Comparison of ENCODE assay signal across 13 cellular contexts in the genomic region with DNA sequence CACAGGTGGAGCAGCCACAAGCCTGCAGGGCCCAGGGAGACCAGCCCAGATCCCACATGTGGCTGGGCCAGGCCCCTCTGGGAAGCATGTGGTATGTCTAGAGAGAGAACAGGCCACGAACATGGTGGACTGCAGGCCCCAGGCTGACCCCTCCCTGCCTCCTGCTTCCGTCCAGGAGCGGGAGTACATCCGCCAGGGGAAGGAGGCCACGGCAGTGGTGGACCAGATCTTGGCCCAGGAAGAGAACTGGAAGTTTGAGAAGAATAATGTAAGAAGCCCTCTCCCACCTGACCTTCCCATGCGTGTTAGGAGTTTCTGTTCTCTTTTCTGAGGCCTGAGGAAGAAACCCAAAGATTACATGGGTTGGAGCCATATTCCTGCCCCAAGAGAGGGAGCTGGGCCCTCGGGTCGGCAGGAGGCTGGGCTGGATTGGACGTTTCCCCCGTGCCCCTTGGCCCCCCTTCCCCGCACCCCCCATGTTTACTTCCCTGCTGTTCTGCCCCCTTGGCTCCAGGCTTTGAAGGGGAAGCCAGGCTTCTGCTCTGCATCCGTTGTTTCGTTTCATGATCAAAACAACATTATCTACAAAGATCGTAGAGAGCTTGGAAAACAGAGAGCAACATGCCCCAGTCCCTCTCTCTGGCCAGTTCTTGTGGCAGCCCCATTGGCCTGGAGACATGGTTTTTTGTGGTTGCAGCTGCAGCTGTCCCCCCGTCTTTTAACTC. TPM values are rescaled to one million over a fixed set of nuclear protein-coding genes. Genes with fewer than 3 reads are reported as not detected.
DNase-seq lines count a peak whose midpoint lies in the region; ATAC-seq lines count a peak whose summit lies in the region.
"Had no signal": no experiment of that assay in that cellular context is flagged by ENCODE, and none has a peak within 500 bp of the region (broad histone marks: within the 10 kb centered on the region; RNA-seq: fewer than 3 reads in every experiment).

No MANE protein-coding gene starts in this region.

- peaks cover 0 to 33% (median 9%) of the 10 kb centered on the region in 3 donors for H3K36me3 Mint-ChIP-seq in naive thymus-derived CD8-positive, alpha-beta T cell
- H3K36me3 Mint-ChIP-seq in activated T-helper 17 cell treated with anti-CD3 and anti-CD28 coated beads, Interleukin-2, amount 50 U/mL, for 72 hours (ENCODE audit: low read depth) = peaks cover 51% of the 10 kb centered on the region

- no peaks in the 10 kb centered on the region for H3K27me3 Mint-ChIP-seq in naive thymus-derived CD8-positive, alpha-beta T cell
- H3K27me3 Mint-ChIP-seq in activated T-helper 17 cell treated with anti-CD3 and anti-CD28 coated beads, Interleukin-2, amount 50 U/mL, for 72 hours = no peaks in the 10 kb centered on the region
- H3K27me3 Mint-ChIP-seq: IgD-negative memory B cell had no signal

- POLR2A ChIA-PET in naive thymus-derived CD8-positive, alpha-beta T cell (lab: Charles Lee) = interaction anchor here (1.0 to 1.9 kb wide), 7 partner anchors 9 to 404 kb away, joined by 3 to 10 read pairs (median 4); partner anchors contain the start of genes PGAP3, PNMT and THRA

- H3K4me3 ChIP-seq in duodenal mucosa (ENCODE audit: low read depth in 1 of 2, low read length in 2 of 2) = no peak overlapping the region

- H3K4me1 ChIP-seq in duodenal mucosa (ENCODE audit: control insufficient read depth in 1 of 2, insufficient read depth in 2 of 2, low read length in 2 of 2) = peaks cover 23 to 27% of the 10 kb centered on the region in 2 donors

- no peak overlapping the region for H3K9ac ChIP-seq in duodenal mucosa (ENCODE audit: low read depth in 1 of 2, low read length in 2 of 2)

- peaks cover 35 to 52% of the 10 kb centered on the region in 2 donors for H3K36me3 ChIP-seq in duodenal mucosa (ENCODE audit: control insufficient read depth in 1 of 2, insufficient read depth in 2 of 2, low read length in 2 of 2)

- ATAC-seq in left cardiac atrium (peak in 1 of 2 donors; percentile 24), Right ventricle myocardium superior (ENCODE audit: poor library complexity) (no peak), HG02885 (IDR thresholded peaks at IDR 0.05; ENCODE audit: poor library complexity, unreplicated experiment) (no peak)
- peak; percentile 55 to 59 for ATAC-seq in naive thymus-derived CD8-positive, alpha-beta T cell
- ATAC-seq in activated T-helper 17 cell treated with anti-CD3 and anti-CD28 coated beads, Interleukin-2, amount 50 U/mL, for 72 hours (replicated peaks) = no peak
- ATAC-seq: Panc1 had no signal

- no peaks in the 10 kb centered on the region for H3K9me3 Mint-ChIP-seq in naive thymus-derived CD8-positive, alpha-beta T cell
- no peaks in the 10 kb centered on the region for H3K9me3 Mint-ChIP-seq in activated T-helper 17 cell treated with anti-CD3 and anti-CD28 coated beads, Interleukin-2, amount 50 U/mL, for 72 hours
- H3K9me3 Mint-ChIP-seq: IgD-negative memory B cell had no signal

- peak; percentile 53 for DNase-seq in left cardiac atrium
- DNase-seq in Right ventricle myocardium superior = no peak
- peak in 3 of 10 donors; percentile 32 to 53 (median 45) for DNase-seq in naive thymus-derived CD8-positive, alpha-beta T cell
- no peak for DNase-seq in kidney glomerular epithelial cell (lab: John Stamatoyannopoulos, UW)
- no peak for DNase-seq in NCI-H1436 treated with DMSO at 0.1 percent for 48 hours (lab: John Stamatoyannopoulos, UW)
- DNase-seq: central memory CD4-positive, alpha-beta T cell; foreskin fibroblast had no signal

- intact Hi-C loops in left cardiac atrium (cut with DNase I) = no loop called here
- intact Hi-C loops in Right ventricle myocardium superior (cut with DNase I) = no loop called here

- H3K27me3 ChIP-seq in duodenal mucosa (ENCODE audit: control insufficient read depth in 1 of 2, insufficient read depth in 2 of 2, low read length in 2 of 2) = no peaks in the 10 kb centered on the region

- peaks cover 26 to 66% (median 60%) of the 10 kb centered on the region in 4 donors for H3K4me1 Mint-ChIP-seq in naive thymus-derived CD8-positive, alpha-beta T cell
- no peaks in the 10 kb centered on the region for H3K4me1 Mint-ChIP-seq in activated T-helper 17 cell treated with anti-CD3 and anti-CD28 coated beads, Interleukin-2, amount 50 U/mL, for 72 hours

- H3K9me3 ChIP-seq in duodenal mucosa (ENCODE audit: control insufficient read depth in 1 of 2, low read length in 2 of 2) = no peaks in the 10 kb centered on the region

- H3K4me3 Mint-ChIP-seq in naive thymus-derived CD8-positive, alpha-beta T cell = peak overlapping the region; percentile 68 to 86 (median 74)
- H3K4me3 Mint-ChIP-seq in activated T-helper 17 cell treated with anti-CD3 and anti-CD28 coated beads, Interleukin-2, amount 50 U/mL, for 72 hours = no peak overlapping the region
- H3K4me3 Mint-ChIP-seq: IgD-negative memory B cell had no signal

- H3K27ac ChIP-seq in duodenal mucosa (ENCODE audit: low read depth, low read length) = peak overlapping the region; percentile 25

- peak overlapping the region; percentile 74 to 96 (median 94) for H3K27ac Mint-ChIP-seq in naive thymus-derived CD8-positive, alpha-beta T cell
- no peak overlapping the region for H3K27ac Mint-ChIP-seq in activated T-helper 17 cell treated with anti-CD3 and anti-CD28 coated beads, Interleukin-2, amount 50 U/mL, for 72 hours

RNA-seq across cellular contexts. Expression of gene TCAP, which starts 5.7 kb away (rescaled TPM):
- 1,000 to 10,000 TPM; 1,910 to 2,797 TPM for total RNA-seq in left cardiac atrium
- 5,900 TPM for total RNA-seq in Right ventricle myocardium superior
- total RNA-seq in naive thymus-derived CD8-positive, alpha-beta T cell = 10 to 100 TPM in 1 of 2 experiments, 1 to 10 TPM in 1; 8.5 to 10.3 TPM
- under 1 TPM in 1 of 3 donors, not detected in 2; 0.11 TPM for polyA plus RNA-seq in naive thymus-derived CD8-positive, alpha-beta T cell
- total RNA-seq in activated T-helper 17 cell treated with anti-CD3 and anti-CD28 coated beads, Interleukin-2, amount 50 U/mL, for 72 hours = 1 to 10 TPM; 2.0 to 2.5 TPM
- polyA plus RNA-seq: IgD-negative memory B cell had no signal

RNA-seq across cellular contexts. Expression of gene PNMT, which starts 8.8 kb away (rescaled TPM):
- total RNA-seq in left cardiac atrium = 10 to 100 TPM in 1 of 2 donors, 1 to 10 TPM in 1; 9.7 to 11.2 TPM
- total RNA-seq in Right ventricle myocardium superior = 7.1 TPM
- total RNA-seq in naive thymus-derived CD8-positive, alpha-beta T cell = 1 to 10 TPM in 1 of 2 experiments, under 1 TPM in 1; 0.91 to 1.2 TPM
- polyA plus RNA-seq in naive thymus-derived CD8-positive, alpha-beta T cell = under 1 TPM in 2 of 3 donors, not detected in 1; 0.43 to 0.64 TPM
- total RNA-seq in activated T-helper 17 cell treated with anti-CD3 and anti-CD28 coated beads, Interleukin-2, amount 50 U/mL, for 72 hours = not detected
- total RNA-seq: H4 had no signal
- polyA plus RNA-seq: IgD-negative memory B cell had no signal

RNA-seq across cellular contexts. Expression of gene STARD3, which starts 22.5 kb away (rescaled TPM):
- 10 to 100 TPM; 22.8 to 24.8 TPM for total RNA-seq in left cardiac atrium
- total RNA-seq in Right ventricle myocardium superior = 13.9 TPM
- 100 to 1,000 TPM; 154 to 167 TPM for total RNA-seq in naive thymus-derived CD8-positive, alpha-beta T cell
- 10 to 100 TPM; 37.4 to 51.6 (median 43.0) TPM for polyA plus RNA-seq in naive thymus-derived CD8-positive, alpha-beta T cell
- total RNA-seq in activated T-helper 17 cell treated with anti-CD3 and anti-CD28 coated beads, Interleukin-2, amount 50 U/mL, for 72 hours = 10 to 100 TPM; 59.8 to 76.0 TPM

RNA-seq across cellular contexts. Expression of gene PGAP3, which starts 28.4 kb away (rescaled TPM):
- 10 to 100 TPM in 1 of 2 donors, 1 to 10 TPM in 1; 9.7 to 18.1 TPM for total RNA-seq in left cardiac atrium
- total RNA-seq in Right ventricle myocardium superior = 10.0 TPM
- 10 to 100 TPM; 30.1 to 33.5 TPM for total RNA-seq in naive thymus-derived CD8-positive, alpha-beta T cell
- 10 to 100 TPM; 14.2 to 17.7 (median 15.5) TPM for polyA plus RNA-seq in naive thymus-derived CD8-positive, alpha-beta T cell
- total RNA-seq in activated T-helper 17 cell treated with anti-CD3 and anti-CD28 coated beads, Interleukin-2, amount 50 U/mL, for 72 hours = 10 to 100 TPM in 1 of 2 donors, 1 to 10 TPM in 1; 5.9 to 14.8 TPM

RNA-seq across cellular contexts. Expression of gene PPP1R1B, which starts 32.7 kb away (rescaled TPM):
- 1 to 10 TPM; 4.0 to 5.3 TPM for total RNA-seq in left cardiac atrium
- total RNA-seq in Right ventricle myocardium superior = 0.35 TPM
- total RNA-seq in naive thymus-derived CD8-positive, alpha-beta T cell = not detected
- polyA plus RNA-seq in naive thymus-derived CD8-positive, alpha-beta T cell = not detected
- not detected for total RNA-seq in activated T-helper 17 cell treated with anti-CD3 and anti-CD28 coated beads, Interleukin-2, amount 50 U/mL, for 72 hours
- total RNA-seq: H4 had no signal
- polyA plus RNA-seq: IgD-negative memory B cell had no signal

Comparison
In these comparisons a context has a peak if more than half of its experiments do, and no peak if none do; other contexts are left out.
1. ATAC-seq: peak in naive thymus-derived CD8-positive, alpha-beta T cell (2 of 2); none in Right ventricle myocardium superior (single experiment), activated T-helper 17 cell treated with anti-CD3 and anti-CD28 coated beads, Interleukin-2, amount 50 U/mL, for 72 hours (single experiment) and HG02885 (single experiment).
2. RNA of gene TCAP, which starts 5.7 kb away (total RNA-seq): 5,900 TPM in Right ventricle myocardium superior (single experiment) and 1,910 to 2,797 TPM in left cardiac atrium; 8.5 to 10.3 TPM in naive thymus-derived CD8-positive, alpha-beta T cell and 2.0 to 2.5 TPM in activated T-helper 17 cell treated with anti-CD3 and anti-CD28 coated beads, Interleukin-2, amount 50 U/mL, for 72 hours; every median in the first group is over 100 times any median in the second.